ENCODE assay signal across 16 cellular contexts in the genomic region with DNA sequence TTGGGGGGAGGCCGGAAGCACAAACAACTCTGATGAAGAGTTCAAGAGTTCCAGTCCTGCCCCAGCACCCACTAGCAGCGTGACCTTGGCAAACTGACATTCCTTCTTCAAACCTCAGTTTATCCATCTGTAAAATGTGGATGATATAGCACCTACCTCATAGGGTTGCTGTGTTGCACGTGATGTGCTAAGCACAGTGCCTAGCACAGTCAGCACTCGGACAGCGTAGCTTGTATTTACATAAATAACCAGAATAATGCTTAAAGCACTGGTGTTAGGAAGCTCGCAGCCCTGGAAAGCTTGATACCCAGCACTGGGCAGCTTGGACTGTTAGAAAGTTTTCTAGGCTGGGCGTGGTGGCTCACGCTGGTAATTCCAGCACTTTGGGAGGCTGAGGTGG. TPM values are rescaled to one million over a fixed set of nuclear protein-coding genes. Genes with fewer than 3 reads are reported as not detected.
DNase-seq lines count a peak whose midpoint lies in the region; ATAC-seq, FAIRE-seq and TF ChIP-seq lines count a peak whose summit lies in the region.
"Had no signal": no experiment of that assay in that cellular context is flagged by ENCODE, and none has a peak within 500 bp of the region (broad histone marks: within the 10 kb centered on the region; RNA-seq: fewer than 3 reads in every experiment).

No MANE protein-coding gene starts in this region.

- H4K20me1 ChIP-seq in BLaER1 = no peaks in the 10 kb centered on the region

- H3K27ac Mint-ChIP-seq in activated naive CD4-positive, alpha-beta T cell treated with anti-CD3 and anti-CD28 coated beads, Interleukin-2, amount 10 ng/mL, durations not matched to agents 7 days and 5 days = no peak overlapping the region
- H3K27ac Mint-ChIP-seq in activated CD8-positive, alpha-beta T cell treated with anti-CD3 and anti-CD28 coated beads for 36 hours = no peak overlapping the region
- H3K27ac Mint-ChIP-seq: CD4-positive, CD25-positive, alpha-beta regulatory T cell had no signal

- TF ChIP-seq CTCF in bronchial epithelial cell (IDR thresholded peaks at IDR 0.05; ENCODE audit: insufficient read depth, low read length, severe bottlenecking) = no peak
- TF ChIP-seq CTCF in activated CD8-positive, alpha-beta T cell treated with anti-CD3 and anti-CD28 coated beads for 36 hours (IDR thresholded peaks at IDR 0.05) = no peak

- no peak for ATAC-seq in activated CD8-positive, alpha-beta T cell treated with anti-CD3 and anti-CD28 coated beads for 36 hours
- no peak for ATAC-seq in GM18519 (IDR thresholded peaks at IDR 0.05; ENCODE audit: low FRiP score, unreplicated experiment)
- ATAC-seq: HCT116 had no signal

- DNase-seq in activated naive CD4-positive, alpha-beta T cell treated with anti-CD3 and anti-CD28 coated beads, Interleukin-2, amount 10 ng/mL, durations not matched to agents 7 days and 5 days = peak; percentile 11
- no peak for DNase-seq in activated naive CD4-positive, alpha-beta T cell treated with anti-CD3 and anti-CD28 coated beads, Interleukin-2, amount 50 U/mL, for 16 hours
- no peak for DNase-seq in bronchial epithelial cell (ENCODE audit: low read depth)
- peak; percentile 65 for DNase-seq in posterior vena cava (ENCODE audit: low spot score)
- no peak for DNase-seq in activated CD8-positive, alpha-beta T cell treated with anti-CD3 and anti-CD28 coated beads for 36 hours
- DNase-seq in inferior parietal cortex (ENCODE audit: extremely low spot score) = no peak
- DNase-seq: CD4-positive, CD25-positive, alpha-beta regulatory T cell; DMS53; GF-D8; GM23248 had no signal

- POLR2A ChIA-PET in activated CD8-positive, alpha-beta T cell treated with anti-CD3 and anti-CD28 coated beads for 36 hours (lab: Charles Lee) = interaction anchor here (0.9 to 1.3 kb wide), 2 partner anchors 16 to 103 kb away, joined by 3 read pairs; a partner anchor contains a TSS

- H3K9me3 ChIP-seq in BLaER1 = no peaks in the 10 kb centered on the region

- H3K9ac ChIP-seq in BLaER1 = no peak overlapping the region
- H3K9ac ChIP-seq: GM23248 had no signal

- peaks cover 6% of the 10 kb centered on the region for H3K4me1 Mint-ChIP-seq in activated naive CD4-positive, alpha-beta T cell treated with anti-CD3 and anti-CD28 coated beads, Interleukin-2, amount 10 ng/mL, durations not matched to agents 7 days and 5 days
- peaks cover 5% of the 10 kb centered on the region for H3K4me1 Mint-ChIP-seq in activated CD8-positive, alpha-beta T cell treated with anti-CD3 and anti-CD28 coated beads for 36 hours (ENCODE audit: low read depth)

- H3K4me2 ChIP-seq in BLaER1 = no peak overlapping the region

- H3K36me3 Mint-ChIP-seq in activated naive CD4-positive, alpha-beta T cell treated with anti-CD3 and anti-CD28 coated beads, Interleukin-2, amount 10 ng/mL, durations not matched to agents 7 days and 5 days = no peaks in the 10 kb centered on the region
- H3K36me3 Mint-ChIP-seq in activated CD8-positive, alpha-beta T cell treated with anti-CD3 and anti-CD28 coated beads for 36 hours (ENCODE audit: low read depth) = no peaks in the 10 kb centered on the region
- H3K36me3 Mint-ChIP-seq: CD4-positive, CD25-positive, alpha-beta regulatory T cell had no signal

- H3K27me3 ChIP-seq in BLaER1 (no peaks in the 10 kb centered on the region), bronchial epithelial cell (ENCODE audit: control insufficient read depth, insufficient read depth, low read length) (no peaks in the 10 kb centered on the region)

- peaks cover 44% of the 10 kb centered on the region for H3K4me1 ChIP-seq in BLaER1

- no peaks in the 10 kb centered on the region for H3K9me3 Mint-ChIP-seq in activated naive CD4-positive, alpha-beta T cell treated with anti-CD3 and anti-CD28 coated beads, Interleukin-2, amount 10 ng/mL, durations not matched to agents 7 days and 5 days
- H3K9me3 Mint-ChIP-seq in activated CD8-positive, alpha-beta T cell treated with anti-CD3 and anti-CD28 coated beads for 36 hours = no peaks in the 10 kb centered on the region
- H3K9me3 Mint-ChIP-seq: CD4-positive, CD25-positive, alpha-beta regulatory T cell had no signal

- H3K27me3 Mint-ChIP-seq in activated naive CD4-positive, alpha-beta T cell treated with anti-CD3 and anti-CD28 coated beads, Interleukin-2, amount 10 ng/mL, durations not matched to agents 7 days and 5 days = peaks cover 14% of the 10 kb centered on the region
- no peaks in the 10 kb centered on the region for H3K27me3 Mint-ChIP-seq in activated CD8-positive, alpha-beta T cell treated with anti-CD3 and anti-CD28 coated beads for 36 hours
- H3K27me3 Mint-ChIP-seq: CD4-positive, CD25-positive, alpha-beta regulatory T cell had no signal

- H3K36me3 ChIP-seq in BLaER1 (peaks cover 67% of the 10 kb centered on the region), bronchial epithelial cell (ENCODE audit: control insufficient read depth, insufficient read depth, low read length) (no peaks in the 10 kb centered on the region)

- peak; percentile 75 for FAIRE-seq in bronchial epithelial cell (lab: Jason Lieb, UNC)
- FAIRE-seq: H54, HTR-8/SVneo had no signal

- H3K27ac ChIP-seq in BLaER1 = peak overlapping the region; percentile 87; the same call in 1 of the 2 replicates
- H3K27ac ChIP-seq: 22Rv1, GM23248 had no signal

- H3K4me3 ChIP-seq in BLaER1 = no peak overlapping the region
- H3K4me3 ChIP-seq in bronchial epithelial cell (ENCODE audit: low read depth, low read length) = no peak overlapping the region
- H3K4me3 ChIP-seq: GM23248 had no signal

- H3K4me3 Mint-ChIP-seq in activated naive CD4-positive, alpha-beta T cell treated with anti-CD3 and anti-CD28 coated beads, Interleukin-2, amount 10 ng/mL, durations not matched to agents 7 days and 5 days = no peak overlapping the region
- no peak overlapping the region for H3K4me3 Mint-ChIP-seq in activated CD8-positive, alpha-beta T cell treated with anti-CD3 and anti-CD28 coated beads for 36 hours
- H3K4me3 Mint-ChIP-seq: CD4-positive, CD25-positive, alpha-beta regulatory T cell had no signal

- CTCF ChIA-PET in activated naive CD4-positive, alpha-beta T cell treated with anti-CD3 and anti-CD28 coated beads, Interleukin-2, amount 10 ng/mL, durations not matched to agents 7 days and 5 days (lab: Charles Lee) = interaction anchor here (0.6 kb wide), 1 partner anchor 32 kb away, joined by 3 read pairs; no protein-coding TSS in a partner anchor
- CTCF ChIA-PET in activated CD8-positive, alpha-beta T cell treated with anti-CD3 and anti-CD28 coated beads for 36 hours (lab: Charles Lee) = interaction anchor here (0.9 kb wide), 1 partner anchor 17 kb away, joined by 3 read pairs; a partner anchor contains a TSS

- intact Hi-C loops in posterior vena cava (cut with DNase I) = loop anchor here in 1 of 2 donors (10.0 kb wide), 1 partner anchor 53 kb away; a partner anchor contains a TSS
- intact Hi-C loops in activated CD8-positive, alpha-beta T cell treated with anti-CD3 and anti-CD28 coated beads for 36 hours (cut with micrococcal nuclease) = no loop called here

RNA-seq across cellular contexts. Expression of a gene that starts 5.1 kb away (rescaled TPM):
- total RNA-seq in bronchial epithelial cell (1.5 and 2.1 TPM in 2 replicates), posterior vena cava (10 to 100 TPM in 1 of 2 donors, 1 to 10 TPM in 1; 8.8 to 11.4 TPM)
- total RNA-seq in activated CD8-positive, alpha-beta T cell treated with anti-CD3 and anti-CD28 coated beads for 36 hours = 10 to 100 TPM in 1 of 2 experiments, 1 to 10 TPM in 1; 9.3 to 10.7 TPM

RNA-seq across cellular contexts. Expression of a gene that starts 16.5 kb away (rescaled TPM):
- 27.4 and 46.0 TPM in 2 replicates for total RNA-seq in bronchial epithelial cell
- 1 to 10 TPM; 8.3 to 8.6 TPM for total RNA-seq in posterior vena cava
- total RNA-seq in activated CD8-positive, alpha-beta T cell treated with anti-CD3 and anti-CD28 coated beads for 36 hours = 10 to 100 TPM; 44.9 to 48.7 TPM

RNA-seq across cellular contexts. Expression of a gene that starts 18.4 kb away (rescaled TPM):
- total RNA-seq in bronchial epithelial cell (717 and 775 TPM in 2 replicates), posterior vena cava (100 to 1,000 TPM; 189 to 240 TPM)
- 100 to 1,000 TPM; 749 to 755 TPM for total RNA-seq in activated CD8-positive, alpha-beta T cell treated with anti-CD3 and anti-CD28 coated beads for 36 hours

RNA-seq across cellular contexts. Expression of a gene that starts 50.8 kb away (rescaled TPM):
- 27.4 and 33.7 TPM in 2 replicates for total RNA-seq in bronchial epithelial cell
- 10 to 100 TPM; 18.1 to 19.4 TPM for total RNA-seq in posterior vena cava
- total RNA-seq in activated CD8-positive, alpha-beta T cell treated with anti-CD3 and anti-CD28 coated beads for 36 hours = 10 to 100 TPM; 24.3 to 25.6 TPM

Comparison
In these comparisons a context has a peak if more than half of its experiments do, and no peak if none do; other contexts are left out.
1. DNase-seq: peak in activated naive CD4-positive, alpha-beta T cell treated with anti-CD3 and anti-CD28 coated beads, Interleukin-2, amount 10 ng/mL, durations not matched to agents 7 days and 5 days (single experiment) and posterior vena cava (single experiment); none in activated naive CD4-positive, alpha-beta T cell treated with anti-CD3 and anti-CD28 coated beads, Interleukin-2, amount 50 U/mL, for 16 hours (single experiment), bronchial epithelial cell (single experiment), activated CD8-positive, alpha-beta T cell treated with anti-CD3 and anti-CD28 coated beads for 36 hours (single experiment) and inferior parietal cortex (single experiment).